Comparison of ENCODE assay signal across 15 cellular contexts in the genomic region with DNA sequence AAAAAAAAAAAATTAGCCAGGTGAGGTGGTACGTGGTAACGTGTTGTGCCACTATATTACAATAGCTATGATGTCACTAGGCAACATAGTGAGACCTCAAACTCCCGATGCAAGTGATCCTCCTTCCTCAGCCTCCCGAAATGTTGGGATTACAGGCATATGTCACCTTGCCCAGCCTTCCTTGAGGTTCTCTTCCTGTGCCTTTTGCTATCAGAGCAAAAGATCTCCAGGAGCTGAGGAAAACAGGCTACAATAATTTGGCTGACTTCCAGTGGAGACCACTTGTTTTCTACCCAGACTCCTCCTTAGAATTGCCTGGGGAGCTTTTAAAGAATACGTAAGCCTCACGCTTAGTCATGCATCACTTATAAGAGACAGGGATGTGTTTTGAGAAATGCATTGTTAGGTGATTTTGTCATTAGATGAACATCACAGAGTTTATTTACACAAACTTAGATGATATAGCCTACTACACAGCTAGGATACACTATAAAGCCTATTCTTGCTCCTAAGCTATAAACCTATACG. TPM values are rescaled to one million over a fixed set of nuclear protein-coding genes. Genes with fewer than 3 reads are reported as not detected.
A peak's percentile ranks its signal among the peaks of the same experiment; 100 is the strongest.
DNase-seq lines count a peak whose midpoint lies in the region; FAIRE-seq and TF ChIP-seq lines count a peak whose summit lies in the region.
"Had no signal": no experiment of that assay in that cellular context is flagged by ENCODE, and none has a peak within 500 bp of the region (broad histone marks: within the 10 kb centered on the region; RNA-seq: fewer than 3 reads in every experiment).

No MANE protein-coding gene starts in this region.

- peak overlapping the region; percentile 65 for H3K27ac ChIP-seq in AG04450 (ENCODE audit: low read depth, low read length)
- no peak overlapping the region for H3K27ac ChIP-seq in OCI-LY7 (ENCODE audit: low read depth, low read length, poor library complexity, severe bottlenecking)
- H3K27ac ChIP-seq in small intestine (ENCODE audit: low read depth in 1 of 2, low read length in 1 of 2), result no peak overlapping the region
- H3K27ac ChIP-seq: VCaP had no signal

- H3K4me3 ChIP-seq in AG04450 (ENCODE audit: low read depth, low read length) (no peak overlapping the region), fibroblast of mammary gland (ENCODE audit: control insufficient read depth, low read depth, low read length) (no peak overlapping the region), OCI-LY7 (ENCODE audit: low read depth, low read length, poor library complexity, severe bottlenecking) (no peak overlapping the region), small intestine (ENCODE audit: low read depth in 1 of 2, low read length in 2 of 2) (no peak overlapping the region)

- POLR2A ChIA-PET in AG04450 (lab: Yijun Ruan, JAX), result interaction anchor here (0.6 to 1.3 kb wide), 3 partner anchors 8 to 43 kb away, joined by 3 to 7 read pairs (median 6); no protein-coding TSS in a partner anchor
- POLR2A ChIA-PET in OCI-LY7 (lab: Charles Lee), result interaction anchor here (0.8 to 2.1 kb wide), 4 partner anchors 9 to 23 kb away, joined by 3 to 6 read pairs (median 4); no protein-coding TSS in a partner anchor

- H3K4me1 ChIP-seq in OCI-LY7 (ENCODE audit: insufficient read depth, low read length, poor library complexity, severe bottlenecking), result peaks cover 25% of the 10 kb centered on the region
- peaks cover 9 to 10% of the 10 kb centered on the region in 2 donors for H3K4me1 ChIP-seq in small intestine (ENCODE audit: control insufficient read depth in 2 of 2, insufficient read depth in 1 of 2, low read depth in 1 of 2, low read length in 1 of 2)

- H3K27me3 ChIP-seq in AG04450 (ENCODE audit: control insufficient read depth, insufficient read depth, low read length) (no peaks in the 10 kb centered on the region), small intestine (ENCODE audit: control insufficient read depth in 2 of 2, insufficient read depth in 2 of 2, low read length in 2 of 2) (no peaks in the 10 kb centered on the region)

- CTCF ChIA-PET in AG04450 (lab: Charles Lee), result interaction anchor here (0.9 to 4.4 kb wide), 2 partner anchors 44 to 65 kb away, joined by 3 to 45 read pairs; partner anchors contain the start of gene MAPK1IP1L
- CTCF ChIA-PET in OCI-LY7 (lab: Charles Lee; ENCODE audit: unreplicated experiment), result interaction anchor here (0.6 to 1.2 kb wide), 2 partner anchors 9 to 47 kb away, joined by 3 read pairs; no protein-coding TSS in a partner anchor

- H3K4me1 Mint-ChIP-seq in activated T-cell treated with anti-CD3 and anti-CD28 coated beads, Interleukin-2, amount 50 U/mL, for 24 hours (ENCODE audit: low read depth), result peaks cover 26% of the 10 kb centered on the region

- H3K79me2 ChIP-seq in OCI-LY7 (ENCODE audit: insufficient read depth, low read depth, low read length), result no peaks in the 10 kb centered on the region

- FAIRE-seq in small intestine (lab: Jason Lieb, UNC), result no peak

- no peaks in the 10 kb centered on the region for H3K9me2 ChIP-seq in OCI-LY7 (ENCODE audit: insufficient read depth, low read length)

- 88 to 91% (median 90%) methylated on average over 7 of the region's 7 CpGs for WGBS in small intestine, 3 donors

- no peak overlapping the region for H3K4me3 Mint-ChIP-seq in activated T-cell treated with anti-CD3 and anti-CD28 coated beads, Interleukin-2, amount 50 U/mL, for 24 hours
- H3K4me3 Mint-ChIP-seq: H9 had no signal

- H2AFZ ChIP-seq in OCI-LY7 (ENCODE audit: low read length), result no peak overlapping the region

- BruUV-seq in OCI-LY7 (replicated peaks; lab: Mats Ljungman, UMichigan), result no TSS peak

- H3K27ac Mint-ChIP-seq in activated T-cell treated with anti-CD3 and anti-CD28 coated beads, Interleukin-2, amount 50 U/mL, for 24 hours, result no peak overlapping the region
- H3K27ac Mint-ChIP-seq: H9 had no signal

- TF ChIP-seq CTCF in AG04450 (IDR thresholded peaks at IDR 0.05; ENCODE audit: low read depth, low read length) (no peak), fibroblast of mammary gland (conservative IDR thresholded peaks at IDR 0.05; ENCODE audit: control insufficient read depth, insufficient read depth, low read depth, low read length) (no peak), OCI-LY7 (conservative IDR thresholded peaks at IDR 0.05; ENCODE audit: low read length) (no peak)

- H4K20me1 ChIP-seq in OCI-LY7 (ENCODE audit: insufficient read depth, low read length), result no peaks in the 10 kb centered on the region

- H3K4me2 ChIP-seq in OCI-LY7 (ENCODE audit: low read length), result no peak overlapping the region

- no peaks in the 10 kb centered on the region for H3K27me3 Mint-ChIP-seq in activated T-cell treated with anti-CD3 and anti-CD28 coated beads, Interleukin-2, amount 50 U/mL, for 24 hours

- H3K36me3 ChIP-seq in OCI-LY7 (ENCODE audit: insufficient read depth, low read length) (no peaks in the 10 kb centered on the region), small intestine (ENCODE audit: control insufficient read depth in 2 of 2, insufficient read depth in 2 of 2, low read length in 2 of 2) (no peaks in the 10 kb centered on the region)

- H3K9me3 ChIP-seq in AG04450 (ENCODE audit: control insufficient read depth, insufficient read depth, low read length) (no peaks in the 10 kb centered on the region), OCI-LY7 (ENCODE audit: low read length) (no peaks in the 10 kb centered on the region), small intestine (ENCODE audit: control insufficient read depth, low read depth) (no peaks in the 10 kb centered on the region)

- H3K36me3 Mint-ChIP-seq in activated T-cell treated with anti-CD3 and anti-CD28 coated beads, Interleukin-2, amount 50 U/mL, for 24 hours (ENCODE audit: low read depth), result no peaks in the 10 kb centered on the region

- DNase-seq in AG04450 (ENCODE audit: low read depth, low spot score) (peak; percentile 23), LHCN-M2 (ENCODE audit: low read depth) (peak; percentile 26), RPMI7951 (ENCODE audit: low read depth) (peak; percentile 71), fibroblast of mammary gland (ENCODE audit: low read depth) (peak; percentile 83), pons (ENCODE audit: low spot score) (no peak), OCI-LY7 (ENCODE audit: low spot score) (no peak), small intestine (no peak)
- no peak for DNase-seq in activated T-cell treated with anti-CD3 and anti-CD28 coated beads, Interleukin-2, amount 50 U/mL, for 24 hours
- DNase-seq: activated CD8-positive, alpha-beta memory T cell treated with anti-CD3 and anti-CD28 coated beads for 24 hours; H9; KBM-7; NCI-H146; posterior cingulate gyrus; stimulated activated CD4-positive, alpha-beta T cell treated with anti-CD3 and anti-CD28 coated beads, Interleukin-15, amount 100 ng/mL, for 24 hours had no signal

- H3K9me3 Mint-ChIP-seq in activated T-cell treated with anti-CD3 and anti-CD28 coated beads, Interleukin-2, amount 50 U/mL, for 24 hours, result no peaks in the 10 kb centered on the region
- H3K9me3 Mint-ChIP-seq: H9 had no signal

- intact Hi-C loops in OCI-LY7 (cut with micrococcal nuclease; ENCODE audit: unreplicated experiment), result no loop called here

RNA-seq across cellular contexts. Expression of gene LGALS3, which starts 34.4 kb away (rescaled TPM):
- polyA plus RNA-seq in AG04450 (2011; rRNA removed), result 303 and 383 TPM in 2 replicates
- polyA minus RNA-seq in AG04450 (2011; rRNA and poly(A)+ RNA removed), result 113 and 122 TPM in 2 replicates
- 247 and 288 TPM in 2 replicates for total RNA-seq in LHCN-M2 (2014; rRNA removed)
- polyA plus RNA-seq in LHCN-M2 (2012), result 172 TPM
- total RNA-seq in RPMI7951 (2014; rRNA removed; shearing (Covaris generic)), result 145 and 210 TPM in 2 replicates
- total RNA-seq in OCI-LY7 (2014; rRNA removed; shearing (Covaris generic)), result not detected in 2 replicates
- total RNA-seq in OCI-LY7 (2022), result not detected in 2 replicates
- 1,000 to 10,000 TPM in 2 of 3 donors, 100 to 1,000 TPM in 1; 593 to 2,279 (median 2,145) TPM for polyA plus RNA-seq in small intestine

RNA-seq across cellular contexts. Expression of gene MAPK1IP1L, which starts 43.2 kb away (rescaled TPM):
- polyA plus RNA-seq in AG04450 (2011; rRNA removed) (65.3 and 86.7 TPM in 2 replicates), small intestine (10 to 100 TPM; 24.3 to 32.0 (median 30.9) TPM)
- 210 and 277 TPM in 2 replicates for polyA minus RNA-seq in AG04450 (2011; rRNA and poly(A)+ RNA removed)
- total RNA-seq in LHCN-M2 (2014; rRNA removed) (117 and 196 TPM in 2 replicates), OCI-LY7 (2022) (92.2 and 94.8 TPM in 2 replicates)
- 57.4 TPM for polyA plus RNA-seq in LHCN-M2 (2012)
- 61.9 and 64.5 TPM in 2 replicates for total RNA-seq in RPMI7951 (2014; rRNA removed; shearing (Covaris generic))
- total RNA-seq in OCI-LY7 (2014; rRNA removed; shearing (Covaris generic)), result 24.6 and 27.9 TPM in 2 replicates

Comparison
In these comparisons a context has a peak if more than half of its experiments do, and no peak if none do; other contexts are left out.
1. DNase-seq: peak in AG04450 (single experiment), LHCN-M2 (single experiment), RPMI7951 (single experiment) and fibroblast of mammary gland (single experiment); none in activated T-cell treated with anti-CD3 and anti-CD28 coated beads, Interleukin-2, amount 50 U/mL, for 24 hours (single experiment), pons (single experiment), OCI-LY7 (single experiment) and small intestine (single experiment).
2. RNA of gene LGALS3, which starts 34.4 kb away (total RNA-seq): 247 to 288 TPM in LHCN-M2 and 145 to 210 TPM in RPMI7951; not detected in OCI-LY7; every median in the first group is over 100 times any median in the second.